Comparison of ENCODE assay signal across 8 cellular contexts in the genomic region with DNA sequence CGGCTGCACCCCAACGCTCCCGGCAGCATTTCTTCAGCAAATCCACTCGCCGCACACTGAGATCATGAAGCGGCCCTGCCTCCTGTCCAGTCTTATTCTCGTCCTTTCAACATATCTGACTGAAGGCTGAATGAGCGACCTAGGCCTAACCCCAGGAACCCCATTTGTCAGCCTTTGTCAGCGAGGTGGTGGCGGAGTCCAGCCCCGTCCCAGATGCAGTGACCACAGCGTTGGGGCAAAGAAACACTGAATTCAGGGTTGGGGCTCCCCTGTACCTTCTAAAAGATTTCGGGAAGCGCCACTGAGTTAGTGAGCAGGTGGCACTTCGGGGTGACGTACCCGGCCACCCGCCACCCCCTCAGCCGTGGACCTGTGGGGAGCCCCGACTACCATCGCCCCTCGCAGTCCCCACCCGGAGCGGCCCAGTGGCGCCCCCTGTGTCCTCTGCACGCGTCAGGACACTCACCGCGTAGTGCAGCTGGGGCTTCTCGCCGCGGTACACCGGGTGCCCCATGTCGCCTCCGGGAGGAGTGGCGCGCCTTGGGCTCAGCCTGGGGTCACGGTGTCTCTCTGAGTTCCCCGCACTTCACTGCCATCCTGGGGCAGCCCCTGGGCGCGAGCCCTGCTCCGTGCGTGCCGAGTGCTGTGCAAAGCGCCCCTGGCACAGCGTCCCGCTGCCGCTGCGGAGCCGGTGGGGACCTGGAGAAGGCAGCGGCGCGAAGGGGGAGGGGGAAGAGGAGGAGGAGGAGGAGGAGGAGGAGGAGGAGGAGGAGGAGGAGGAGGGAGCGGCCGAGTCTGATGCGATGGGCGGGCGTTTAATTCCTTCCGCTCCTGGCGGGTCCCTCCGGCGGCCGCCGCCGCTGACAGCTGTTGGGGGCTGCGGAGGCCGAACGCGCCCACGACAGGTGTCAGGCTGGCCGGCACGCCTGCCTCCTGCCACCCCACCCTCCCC.
DNase-seq lines count a peak whose midpoint lies in the region; FAIRE-seq and TF ChIP-seq lines count a peak whose summit lies in the region.

No MANE protein-coding gene starts in this region.

- peaks cover 10% of the 10 kb centered on the region for H3K4me1 Mint-ChIP-seq in astrocyte (ENCODE audit: low read depth, unreplicated experiment)

- in situ Hi-C loops in mammary epithelial cell (cut with MboI; ENCODE audit: low sequenced_read_pairs in 2 of 2) = no loop called here

- FAIRE-seq in astrocyte (lab: Jason Lieb, UNC) = no peak

- no TSS peak for BruUV-seq in mammary epithelial cell (replicated peaks; lab: Mats Ljungman, UMichigan)

- dilution Hi-C loops in mammary epithelial cell (cut with HindIII; ENCODE audit: low sequenced_read_pairs) = no loop called here

- intact Hi-C loops in breast epithelium (cut with DNase I; ENCODE audit: low total_unique reads) = no loop called here
- intact Hi-C loops in mammary epithelial cell (cut with micrococcal nuclease) = no loop called here

- no peaks in the 10 kb centered on the region for H3K36me3 ChIP-seq in breast epithelium
- H3K36me3 ChIP-seq in mammary epithelial cell (ENCODE audit: insufficient read depth, low read length) = no peaks in the 10 kb centered on the region
- no peaks in the 10 kb centered on the region for H3K36me3 ChIP-seq in astrocyte (ENCODE audit: insufficient read depth, low read length)
- H3K36me3 ChIP-seq in stomach smooth muscle (ENCODE audit: control insufficient read depth in 2 of 2, insufficient read depth in 2 of 2, low read length in 2 of 2) = no peaks in the 10 kb centered on the region

- H4K20me1 ChIP-seq in mammary epithelial cell (ENCODE audit: insufficient read depth, low read length) = no peaks in the 10 kb centered on the region
- no peaks in the 10 kb centered on the region for H4K20me1 ChIP-seq in astrocyte (ENCODE audit: insufficient read depth, low read length)

- H3K4me3 ChIP-seq in breast epithelium (peak overlapping the region; percentile 45 to 67 (median 51)), mammary epithelial cell (replicated peaks in 1 of 3; ENCODE audit: insufficient read depth in 1 of 3, low read depth in 2 of 3, low read length in 3 of 3) (no peak overlapping the region), astrocyte (ENCODE audit: insufficient read depth, low read depth, low read length) (peak overlapping the region; percentile 42), stomach smooth muscle (ENCODE audit: low read length in 2 of 2) (peak overlapping the region; percentile 73 to 76)

- peak overlapping the region in 1 of 2 donors; percentile 68 for H3K27ac ChIP-seq in breast epithelium
- no peak overlapping the region for H3K27ac ChIP-seq in mammary epithelial cell (ENCODE audit: insufficient read depth, low read depth, low read length)
- H3K27ac ChIP-seq in astrocyte (ENCODE audit: low read depth, low read length) = no peak overlapping the region
- peak overlapping the region; percentile 66 for H3K27ac ChIP-seq in stomach smooth muscle (ENCODE audit: low read length)

- no peak overlapping the region for H3K27ac Mint-ChIP-seq in astrocyte (ENCODE audit: unreplicated experiment)

- H3K27me3 ChIP-seq in breast epithelium = peaks cover 0 to 45% of the 10 kb centered on the region in 2 donors
- no peaks in the 10 kb centered on the region for H3K27me3 ChIP-seq in mammary epithelial cell (ENCODE audit: insufficient read depth, low read length)
- no peaks in the 10 kb centered on the region for H3K27me3 ChIP-seq in astrocyte (ENCODE audit: insufficient read depth, low read length)
- peaks cover 0 to 2% of the 10 kb centered on the region in 2 donors for H3K27me3 ChIP-seq in stomach smooth muscle (ENCODE audit: control insufficient read depth in 1 of 2, insufficient read depth in 2 of 2, low read length in 2 of 2)

- TF ChIP-seq POLR2A in breast epithelium (IDR thresholded peaks at IDR 0.05) = no peak

- no peak for TF ChIP-seq CTCF in breast epithelium (IDR thresholded peaks at IDR 0.05)
- no peak for TF ChIP-seq CTCF in mammary epithelial cell (conservative IDR thresholded peaks at IDR 0.05 in 1 of 2, IDR thresholded peaks at IDR 0.05 in 1 of 2; ENCODE audit: extremely low read depth in 1 of 2, insufficient read depth in 1 of 2, low read depth in 1 of 2, low read length in 2 of 2)
- no peak for TF ChIP-seq CTCF in astrocyte (IDR thresholded peaks at IDR 0.05; ENCODE audit: insufficient read depth, low read depth, low read length)

- no peaks in the 10 kb centered on the region for H3K9me3 Mint-ChIP-seq in astrocyte (ENCODE audit: unreplicated experiment)

- peaks cover 7% of the 10 kb centered on the region for H3K27me3 Mint-ChIP-seq in astrocyte (ENCODE audit: low read depth, unreplicated experiment)

- CTCF ChIA-PET in mammary epithelial cell (lab: Charles Lee; ENCODE audit: low non-redundant PET) = no interaction called here

- H3K4me2 ChIP-seq in mammary epithelial cell (ENCODE audit: insufficient read depth, low read depth, low read length) = no peak overlapping the region
- peak overlapping the region; percentile 81 for H3K4me2 ChIP-seq in astrocyte (ENCODE audit: low read length)

- H3K4me1 ChIP-seq in breast epithelium = no peaks in the 10 kb centered on the region
- peaks cover 12% of the 10 kb centered on the region for H3K4me1 ChIP-seq in mammary epithelial cell (ENCODE audit: insufficient read depth, low read length)
- H3K4me1 ChIP-seq in astrocyte (ENCODE audit: insufficient read depth, low read length) = no peaks in the 10 kb centered on the region
- H3K4me1 ChIP-seq in stomach smooth muscle (ENCODE audit: control insufficient read depth, insufficient read depth, low read length) = peaks cover 12% of the 10 kb centered on the region

- H2AFZ ChIP-seq in mammary epithelial cell (ENCODE audit: low read depth, low read length) (no peak overlapping the region), astrocyte (ENCODE audit: low read depth, low read length) (peak overlapping the region; percentile 66)

- H3K9me3 ChIP-seq in breast epithelium = no peaks in the 10 kb centered on the region
- peaks cover 10% of the 10 kb centered on the region for H3K9me3 ChIP-seq in mammary epithelial cell (replicated peaks; ENCODE audit: insufficient read depth, low read length)
- H3K9me3 ChIP-seq in astrocyte (ENCODE audit: insufficient read depth, low read depth, low read length) = no peaks in the 10 kb centered on the region
- no peaks in the 10 kb centered on the region for H3K9me3 ChIP-seq in stomach smooth muscle (ENCODE audit: control insufficient read depth in 2 of 2, low read length in 2 of 2)

- no peaks in the 10 kb centered on the region for H3K36me3 Mint-ChIP-seq in astrocyte (ENCODE audit: low read depth, unreplicated experiment)

- DNase-seq in breast epithelium (ENCODE audit: low spot score in 2 of 2) = no peak
- DNase-seq in mammary epithelial cell = no peak
- DNase-seq in astrocyte (ENCODE audit: low read depth) = no peak
- DNase-seq in iPS-NIHi7 (ENCODE audit: extremely low spot score) = peak; percentile 65
- DNase-seq in cerebellum (ENCODE audit: low spot score) = no peak
- no peak for DNase-seq in HK-2 (ENCODE audit: unreplicated experiment)
- no peak for DNase-seq in AG20443 (ENCODE audit: low spot score)

- no peaks in the 10 kb centered on the region for H3K79me2 ChIP-seq in mammary epithelial cell (ENCODE audit: insufficient read depth, low read length)
- H3K79me2 ChIP-seq in astrocyte (ENCODE audit: insufficient read depth, low read length) = no peaks in the 10 kb centered on the region

- H3K9ac ChIP-seq in mammary epithelial cell (ENCODE audit: insufficient read depth, low read length) = no peak overlapping the region
- peak overlapping the region; percentile 43 for H3K9ac ChIP-seq in astrocyte (ENCODE audit: low read length)
- H3K9ac ChIP-seq in stomach smooth muscle (ENCODE audit: low read length in 2 of 2) = peak overlapping the region; percentile 68 to 75

- peak overlapping the region; percentile 71 for H3K4me3 Mint-ChIP-seq in astrocyte (ENCODE audit: unreplicated experiment)

- 77% methylated on average over 10 of the region's 72 CpGs for WGBS in mammary epithelial cell (ENCODE audit: low coverage, missing lambda C conversion rate)

Comparison
In these comparisons a context has a peak if more than half of its experiments do, and no peak if none do; other contexts are left out.
1. H3K4me3 ChIP-seq: peak in breast epithelium (3 of 3), astrocyte (single experiment) and stomach smooth muscle (2 of 2); none in mammary epithelial cell (0 of 3).